In the genomic region with DNA sequence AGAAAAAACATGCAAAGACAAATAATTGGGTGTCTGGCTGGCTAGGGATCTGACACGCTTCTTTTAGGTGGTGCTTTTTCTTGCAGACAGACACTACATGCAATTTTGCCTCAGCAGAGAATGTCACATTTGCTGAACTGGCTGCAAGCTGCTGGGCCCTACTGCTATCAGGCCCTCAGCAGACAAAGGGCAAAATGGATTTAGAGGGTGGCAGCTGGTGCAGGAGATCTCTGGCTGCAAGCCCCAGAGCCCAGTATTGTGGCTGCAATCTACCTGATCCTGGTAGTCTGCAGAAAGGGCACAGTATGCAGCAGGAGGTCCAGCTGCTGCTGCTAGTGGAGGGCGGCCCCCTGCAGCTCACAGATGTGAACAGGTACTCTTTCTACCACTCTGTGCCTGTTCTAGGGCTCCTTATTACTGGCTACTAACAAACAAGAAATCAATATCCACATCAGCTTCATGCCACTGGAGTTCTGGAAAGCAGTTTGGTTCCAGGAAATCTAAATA, we compare ENCODE assay signal across 23 cellular contexts.
A peak's percentile ranks its signal among the peaks of the same experiment; 100 is the strongest.
DNase-seq lines count a peak whose midpoint lies in the region; ATAC-seq and TF ChIP-seq lines count a peak whose summit lies in the region.
"Had no signal": no experiment of that assay in that cellular context is flagged by ENCODE, and none has a peak within 500 bp of the region (broad histone marks: within the 10 kb centered on the region; RNA-seq: fewer than 3 reads in every experiment).

No MANE protein-coding gene starts in this region.

- H3K4me3 Mint-ChIP-seq in neural progenitor cell = no peak overlapping the region
- H3K4me3 Mint-ChIP-seq: activated CD4-positive, alpha-beta memory T cell treated with anti-CD3 and anti-CD28 coated beads, Interleukin-2, amount 10 ng/mL, durations not matched to agents 7 days and 5 days; CD8-positive, alpha-beta T cell; neural crest cell; stimulated activated memory B cell treated with anti-CD40 and anti-IgM and Interleukin-4, amounts not matched to agents 10 μg/mL and 1 μg/mL and 100 μg/mL, for 72 hours had no signal

- H3K4me3 ChIP-seq in H7 (ENCODE audit: insufficient read depth, low read depth, low read length) = no peak overlapping the region
- H3K4me3 ChIP-seq in neural progenitor cell = no peak overlapping the region
- H3K4me3 ChIP-seq: adrenal gland, colonic mucosa, lower lobe of right lung, suprapubic skin, uterus had no signal

- peaks cover 20% of the 10 kb centered on the region for H3K4me1 ChIP-seq in neural progenitor cell
- H3K4me1 ChIP-seq: adrenal gland, colonic mucosa, lower lobe of right lung, suprapubic skin, uterus had no signal

- no peaks in the 10 kb centered on the region for H3K9me3 Mint-ChIP-seq in neural progenitor cell
- H3K9me3 Mint-ChIP-seq: CD8-positive, alpha-beta T cell; neural crest cell had no signal

- H3K36me3 Mint-ChIP-seq in neural progenitor cell = no peaks in the 10 kb centered on the region
- H3K36me3 Mint-ChIP-seq: CD8-positive, alpha-beta T cell; stimulated activated memory B cell treated with anti-CD40 and anti-IgM and Interleukin-4, amounts not matched to agents 10 μg/mL and 1 μg/mL and 100 μg/mL, for 72 hours had no signal

- H3K36me3 ChIP-seq in H7 (replicated peaks; ENCODE audit: control insufficient read depth, insufficient read depth, low read length) = no peaks in the 10 kb centered on the region
- no peaks in the 10 kb centered on the region for H3K36me3 ChIP-seq in neural progenitor cell
- H3K36me3 ChIP-seq: adrenal gland, brain microvascular endothelial cell, colonic mucosa, lower lobe of right lung, suprapubic skin, uterus had no signal

- no peaks in the 10 kb centered on the region for H3K9me3 ChIP-seq in neural progenitor cell (ENCODE audit: low read depth)
- H3K9me3 ChIP-seq: adrenal gland, colonic mucosa, lower lobe of right lung, suprapubic skin, uterus had no signal

- H4K20me1 ChIP-seq in neural progenitor cell (ENCODE audit: low read depth) = no peaks in the 10 kb centered on the region

- no peak overlapping the region for H3K4me2 ChIP-seq in neural progenitor cell

- no peaks in the 10 kb centered on the region for H3K27me3 Mint-ChIP-seq in neural progenitor cell (ENCODE audit: insufficient read depth, low read depth)
- H3K27me3 Mint-ChIP-seq: activated CD4-positive, alpha-beta memory T cell treated with anti-CD3 and anti-CD28 coated beads, Interleukin-2, amount 10 ng/mL, durations not matched to agents 7 days and 5 days; progenitor cell of endocrine pancreas; stimulated activated memory B cell treated with anti-CD40 and anti-IgM and Interleukin-4, amounts not matched to agents 10 μg/mL and 1 μg/mL and 100 μg/mL, for 72 hours had no signal

- no peak for TF ChIP-seq CTCF in neural progenitor cell (IDR thresholded peaks at IDR 0.05)
- no peak for TF ChIP-seq CTCF in omental fat pad (IDR thresholded peaks at IDR 0.05)

- no peak overlapping the region for H3K9ac ChIP-seq in neural progenitor cell

- no peaks in the 10 kb centered on the region for H3F3A ChIP-seq in neural progenitor cell (ENCODE audit: low read depth)

- CTCF ChIA-PET in HEK293T (lab: Yijun Ruan, JAX) = no interaction called here

- no peaks in the 10 kb centered on the region for H3K27me3 ChIP-seq in H7 (ENCODE audit: control insufficient read depth, insufficient read depth, low read length)
- H3K27me3 ChIP-seq in neural progenitor cell = no peaks in the 10 kb centered on the region
- H3K27me3 ChIP-seq: adrenal gland, brain microvascular endothelial cell, colonic mucosa, suprapubic skin, uterus had no signal

- ATAC-seq in omental fat pad (ENCODE audit: low FRiP score) (no peak), GM18511 (IDR thresholded peaks at IDR 0.05; ENCODE audit: unreplicated experiment) (no peak)
- ATAC-seq: CD8-positive, alpha-beta T cell; lower lobe of right lung; Right ventricle myocardium inferior; stimulated activated memory B cell treated with anti-CD40 and anti-IgM and Interleukin-4, amounts not matched to agents 10 μg/mL and 1 μg/mL and 100 μg/mL, for 72 hours had no signal

- peaks cover 4% of the 10 kb centered on the region for H3K4me1 Mint-ChIP-seq in neural progenitor cell
- H3K4me1 Mint-ChIP-seq: activated CD4-positive, alpha-beta memory T cell treated with anti-CD3 and anti-CD28 coated beads, Interleukin-2, amount 10 ng/mL, durations not matched to agents 7 days and 5 days; neural crest cell; stimulated activated memory B cell treated with anti-CD40 and anti-IgM and Interleukin-4, amounts not matched to agents 10 μg/mL and 1 μg/mL and 100 μg/mL, for 72 hours had no signal

- H3K79me2 ChIP-seq in neural progenitor cell (ENCODE audit: low read depth) = no peaks in the 10 kb centered on the region

- H3K27ac Mint-ChIP-seq in neural progenitor cell = no peak overlapping the region
- H3K27ac Mint-ChIP-seq: activated CD4-positive, alpha-beta memory T cell treated with anti-CD3 and anti-CD28 coated beads, Interleukin-2, amount 10 ng/mL, durations not matched to agents 7 days and 5 days; CD8-positive, alpha-beta T cell; progenitor cell of endocrine pancreas; stimulated activated memory B cell treated with anti-CD40 and anti-IgM and Interleukin-4, amounts not matched to agents 10 μg/mL and 1 μg/mL and 100 μg/mL, for 72 hours had no signal

- DNase-seq in H7 (peak; percentile 4), NCI-H2107 treated with DMSO at 0.1 percent for 48 hours (lab: John Stamatoyannopoulos, UW; ENCODE audit: unreplicated experiment) (peak; percentile 83), NCI-H82 (lab: John Stamatoyannopoulos, UW) (peak; percentile 83), neural progenitor cell (ENCODE audit: low spot score) (peak; percentile 15), omental fat pad (ENCODE audit: low spot score) (no peak), HEK293T (ENCODE audit: extremely low spot score) (no peak)
- DNase-seq: activated CD4-positive, alpha-beta memory T cell treated with anti-CD3 and anti-CD28 coated beads, Interleukin-2, amount 10 ng/mL, durations not matched to agents 7 days and 5 days; activated gamma-delta T cell treated with Interleukin-2 at 50 U/mL for 16 hours; activated T-cell treated with anti-CD3 and anti-CD28 coated beads for 4 hours; adrenal gland; brain microvascular endothelial cell; CD8-positive, alpha-beta T cell; colonic mucosa; GOT3; lower lobe of right lung; NCI-H1436; uterus had no signal

- POLR2A ChIA-PET in HEK293T (lab: Yijun Ruan, JAX) = no interaction called here

- no peak overlapping the region for H2AFZ ChIP-seq in neural progenitor cell (replicated peaks)

- no peak overlapping the region for H3K27ac ChIP-seq in neural progenitor cell
- H3K27ac ChIP-seq: adrenal gland, brain microvascular endothelial cell, colonic mucosa, lower lobe of right lung, suprapubic skin, uterus had no signal

TF ChIP-seq in HEK293T, 16 proteins besides CTCF, POLR2A, EP300 and RAD21:
- TF ChIP-seq FOXK2 (IDR thresholded peaks at IDR 0.05) = no peak
- TF ChIP-seq, protein P1, sequence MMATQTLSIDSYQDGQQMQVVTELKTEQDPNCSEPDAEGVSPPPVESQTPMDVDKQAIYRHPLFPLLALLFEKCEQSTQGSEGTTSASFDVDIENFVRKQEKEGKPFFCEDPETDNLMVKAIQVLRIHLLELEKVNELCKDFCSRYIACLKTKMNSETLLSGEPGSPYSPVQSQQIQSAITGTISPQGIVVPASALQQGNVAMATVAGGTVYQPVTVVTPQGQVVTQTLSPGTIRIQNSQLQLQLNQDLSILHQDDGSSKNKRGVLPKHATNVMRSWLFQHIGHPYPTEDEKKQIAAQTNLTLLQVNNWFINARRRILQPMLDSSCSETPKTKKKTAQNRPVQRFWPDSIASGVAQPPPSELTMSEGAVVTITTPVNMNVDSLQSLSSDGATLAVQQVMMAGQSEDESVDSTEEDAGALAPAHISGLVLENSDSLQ (IDR thresholded peaks at IDR 0.05) = no peak
- no peak for TF ChIP-seq NFRKB (IDR thresholded peaks at IDR 0.05)
- no peak for TF ChIP-seq BHLHE40 (IDR thresholded peaks at IDR 0.05; ENCODE audit: borderline replicate concordance)
TF ChIP-seq in HEK293T: peak in this region for 0.

Comparison
In these comparisons a context has a peak if more than half of its experiments do, and no peak if none do; other contexts are left out.
1. DNase-seq: peak in H7 (single experiment), NCI-H2107 treated with DMSO at 0.1 percent for 48 hours (single experiment), NCI-H82 (single experiment) and neural progenitor cell (single experiment); none in omental fat pad (single experiment) and HEK293T (single experiment).